In genomic region chr7:151051108-151051507, GRCh38 we compare ENCODE assay signal across 8 cellular contexts. TPM values are rescaled to one million over a fixed set of nuclear protein-coding genes. Genes with fewer than 3 reads are reported as not detected.
DNase-seq lines count a peak whose midpoint lies in the region; ATAC-seq and TF ChIP-seq lines count a peak whose summit lies in the region.

No MANE protein-coding gene starts in this region.

- no peak for TF ChIP-seq CTCF in thoracic aorta (IDR thresholded peaks at IDR 0.05)

- H4K91ac ChIP-seq in mesenchymal stem cell (ENCODE audit: low read length) = no peak overlapping the region

- no peak overlapping the region for H2BK5ac ChIP-seq in mesenchymal stem cell (ENCODE audit: low read depth, low read length, poor library complexity, severe bottlenecking)

- peak overlapping the region; percentile 3 to 37 for H3K4me3 ChIP-seq in mesenchymal stem cell (ENCODE audit: insufficient read depth in 1 of 2, low read depth in 1 of 2, low read length in 2 of 2)
- peak overlapping the region; percentile 41 for H3K4me3 ChIP-seq in thoracic aorta

- H3K4me1 ChIP-seq in mesenchymal stem cell (ENCODE audit: control insufficient read depth, insufficient read depth, low read depth, low read length) (peaks cover 17% of the 10 kb centered on the region), thoracic aorta (ENCODE audit: control insufficient read depth in 1 of 2, low read depth in 2 of 2) (peaks cover 0 to 5% of the 10 kb centered on the region in 2 donors)

- H3K27me3 ChIP-seq in mesenchymal stem cell (ENCODE audit: control insufficient read depth in 1 of 2, insufficient read depth in 1 of 2, low read length in 2 of 2) (peaks cover 8 to 16% of the 10 kb centered on the region in 2 experiments), thoracic aorta (replicated peaks; ENCODE audit: insufficient read depth) (no peaks in the 10 kb centered on the region)

- 2% methylated on average over 44 of the region's 50 CpGs for WGBS in mesenchymal stem cell

- no peak overlapping the region for H4K8ac ChIP-seq in mesenchymal stem cell (ENCODE audit: low read length)

- H2BK120ac ChIP-seq in mesenchymal stem cell (ENCODE audit: low read depth, low read length) = no peak overlapping the region

- no peaks in the 10 kb centered on the region for H3K9me3 ChIP-seq in mesenchymal stem cell (ENCODE audit: control insufficient read depth, low read length)
- no peaks in the 10 kb centered on the region for H3K9me3 ChIP-seq in thoracic aorta

- H3K23ac ChIP-seq in mesenchymal stem cell (ENCODE audit: low read length in 2 of 2) = no peak overlapping the region

- peaks cover 4% of the 10 kb centered on the region for H3K79me1 ChIP-seq in mesenchymal stem cell (replicated peaks; ENCODE audit: low read length, poor library complexity, severe bottlenecking)

- H3K18ac ChIP-seq in mesenchymal stem cell (ENCODE audit: low read depth in 1 of 2, low read length in 2 of 2) = no peak overlapping the region

- H3K36me3 ChIP-seq in mesenchymal stem cell (ENCODE audit: control insufficient read depth in 1 of 2, insufficient read depth in 2 of 2, low read depth in 1 of 2, low read length in 2 of 2) (peaks cover 19 to 47% of the 10 kb centered on the region in 2 experiments), thoracic aorta (no peaks in the 10 kb centered on the region)

- no peak overlapping the region for H3K14ac ChIP-seq in mesenchymal stem cell (ENCODE audit: low read length in 2 of 2)

- no peak overlapping the region for H2BK12ac ChIP-seq in mesenchymal stem cell (ENCODE audit: low read length in 2 of 2)

- peak overlapping the region; percentile 62 for H3K4me2 ChIP-seq in mesenchymal stem cell (ENCODE audit: low read length, poor library complexity, severe bottlenecking)

- no peak overlapping the region for H2AFZ ChIP-seq in mesenchymal stem cell (ENCODE audit: low read depth, low read length)

- no peak overlapping the region for H2AK5ac ChIP-seq in mesenchymal stem cell (ENCODE audit: low read length, severe bottlenecking)

- DNase-seq in G401 (ENCODE audit: low spot score) = peak; percentile 40
- DNase-seq in activated CD4-positive, alpha-beta T cell treated with anti-CD3 and anti-CD28 coated beads for 4 hours = peak; percentile 21 to 31
- peak; percentile 24 for DNase-seq in dedifferentiated amniotic fluid mesenchymal stem cell (ENCODE audit: extremely low spot score)
- peak; percentile 87 for DNase-seq in mesenchymal stem cell
- DNase-seq in thoracic aorta (ENCODE audit: low spot score) = no peak
- DNase-seq in mesenteric fat pad (ENCODE audit: low spot score) = no peak

- H3K27ac ChIP-seq in mesenchymal stem cell (ENCODE audit: low read length, poor library complexity, severe bottlenecking) (no peak overlapping the region), thoracic aorta (no peak overlapping the region)

- no peak overlapping the region for H3K4ac ChIP-seq in mesenchymal stem cell (ENCODE audit: low read depth in 1 of 2, low read length in 2 of 2)

- H2BK15ac ChIP-seq in mesenchymal stem cell (ENCODE audit: low read depth, poor library complexity, severe bottlenecking) = peak overlapping the region; percentile 49

- in situ Hi-C loops in G401 (cut with HindIII; ENCODE audit: low sequenced_read_pairs) = no loop called here

- H3K9ac ChIP-seq in mesenchymal stem cell (ENCODE audit: low read length) = no peak overlapping the region

- no peak for ATAC-seq in thoracic aorta (ENCODE audit: insufficient number of reproducible peaks, low FRiP score, low read depth)
- ATAC-seq in GM21528 (IDR thresholded peaks at IDR 0.05; ENCODE audit: low FRiP score, unreplicated experiment) = no peak
- ATAC-seq in GM18511 (IDR thresholded peaks at IDR 0.05; ENCODE audit: unreplicated experiment) = no peak

RNA-seq across cellular contexts. Expression of gene ASIC3, which starts 2.8 kb away (rescaled TPM):
- total RNA-seq in G401 (2014; rRNA removed; shearing (Covaris generic)) = not detected in 2 replicates
- polyA plus RNA-seq in mesenchymal stem cell (2013, experiment 1 of 2) = 0.99 TPM
- 1.0 TPM for polyA plus RNA-seq in mesenchymal stem cell (2013, experiment 2 of 2)
- total RNA-seq in thoracic aorta (1 to 10 TPM; 2.0 to 2.8 TPM), mesenteric fat pad (0.87 TPM)

RNA-seq across cellular contexts. Expression of gene CDK5, which starts 6.6 kb away (rescaled TPM):
- 18.5 and 25.3 TPM in 2 replicates for total RNA-seq in G401 (2014; rRNA removed; shearing (Covaris generic))
- 20.3 TPM for polyA plus RNA-seq in mesenchymal stem cell (2013, experiment 1 of 2)
- polyA plus RNA-seq in mesenchymal stem cell (2013, experiment 2 of 2) = 21.3 TPM
- total RNA-seq in thoracic aorta = 1 to 10 TPM; 1.8 to 3.1 TPM
- 7.3 TPM for total RNA-seq in mesenteric fat pad

RNA-seq across cellular contexts. Expression of gene SLC4A2, which starts 8.3 kb away (rescaled TPM):
- total RNA-seq in G401 (2014; rRNA removed; shearing (Covaris generic)) = 363 and 382 TPM in 2 replicates
- polyA plus RNA-seq in mesenchymal stem cell (2013, experiment 1 of 2) = 140 TPM
- polyA plus RNA-seq in mesenchymal stem cell (2013, experiment 2 of 2) = 133 TPM
- total RNA-seq in thoracic aorta (100 to 1,000 TPM in 1 of 2 donors, 10 to 100 TPM in 1; 89.1 to 119 TPM), mesenteric fat pad (130 TPM)

RNA-seq across cellular contexts. Expression of gene ABCB8, which starts 22.9 kb away (rescaled TPM):
- total RNA-seq in G401 (2014; rRNA removed; shearing (Covaris generic)) = 34.0 and 57.0 TPM in 2 replicates
- polyA plus RNA-seq in mesenchymal stem cell (2013, experiment 1 of 2) = 17.2 TPM
- polyA plus RNA-seq in mesenchymal stem cell (2013, experiment 2 of 2) = 16.1 TPM
- total RNA-seq in thoracic aorta (10 to 100 TPM; 34.1 to 35.1 TPM), mesenteric fat pad (27.6 TPM)

RNA-seq across cellular contexts. Expression of gene ATG9B, which starts 26.8 kb away (rescaled TPM):
- total RNA-seq in G401 (2014; rRNA removed; shearing (Covaris generic)) = 0.34 and 0.49 TPM in 2 replicates
- 0.28 TPM for polyA plus RNA-seq in mesenchymal stem cell (2013, experiment 1 of 2)
- 0.71 TPM for polyA plus RNA-seq in mesenchymal stem cell (2013, experiment 2 of 2)
- 1 to 10 TPM in 1 of 2 donors, not detected in 1; 1.2 TPM for total RNA-seq in thoracic aorta
- total RNA-seq in mesenteric fat pad = not detected

Comparison
In these comparisons a context has a peak if more than half of its experiments do, and no peak if none do; other contexts are left out.
1. DNase-seq: peak in G401 (single experiment), activated CD4-positive, alpha-beta T cell treated with anti-CD3 and anti-CD28 coated beads for 4 hours (2 of 2), dedifferentiated amniotic fluid mesenchymal stem cell (single experiment) and mesenchymal stem cell (single experiment); none in thoracic aorta (single experiment) and mesenteric fat pad (single experiment).